9 cellular contexts compared by ENCODE assay signal in the genomic region with DNA sequence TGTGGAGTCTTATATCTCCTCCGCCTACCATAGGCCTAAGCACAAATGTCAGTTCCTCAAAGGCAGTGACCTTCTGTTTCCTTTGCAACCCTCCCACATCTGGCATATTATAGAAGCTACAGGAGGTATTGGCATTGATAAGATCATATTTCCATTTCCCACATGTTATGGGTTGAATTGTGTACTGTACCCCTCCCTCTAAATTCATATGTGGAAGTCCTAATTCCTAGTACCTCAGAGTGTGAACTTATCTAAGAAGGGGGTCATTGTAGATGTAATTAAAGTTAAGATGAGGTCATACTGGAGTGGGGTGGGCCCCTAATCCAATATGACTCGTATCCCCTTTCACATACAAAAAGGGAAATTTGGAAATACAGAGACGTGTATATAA. TPM values are rescaled to one million over a fixed set of nuclear protein-coding genes. Genes with fewer than 3 reads are reported as not detected.
DNase-seq lines count a peak whose midpoint lies in the region; ATAC-seq, FAIRE-seq and TF ChIP-seq lines count a peak whose summit lies in the region.
"Had no signal": no experiment of that assay in that cellular context is flagged by ENCODE, and none has a peak within 500 bp of the region (broad histone marks: within the 10 kb centered on the region; RNA-seq: fewer than 3 reads in every experiment).

No MANE protein-coding gene starts in this region.

- no peak for FAIRE-seq in urothelium cell line (lab: Jason Lieb, UNC)

- H3K36me3 Mint-ChIP-seq in activated CD8-positive, alpha-beta T cell treated with anti-CD3 and anti-CD28 coated beads, Interleukin-2, amount 10 ng/mL, durations not matched to agents 7 days and 5 days (ENCODE audit: low read depth) = peaks cover 7% of the 10 kb centered on the region
- no peaks in the 10 kb centered on the region for H3K36me3 Mint-ChIP-seq in CD14-positive monocyte

- CTCF ChIA-PET in activated CD8-positive, alpha-beta T cell treated with anti-CD3 and anti-CD28 coated beads, Interleukin-2, amount 10 ng/mL, durations not matched to agents 7 days and 5 days (lab: Charles Lee) = interaction anchor here (0.8 to 7.3 kb wide), 5 partner anchors 9 to 23 kb away, joined by 3 to 29 read pairs (median 3); no protein-coding TSS in a partner anchor

- H3K4me1 Mint-ChIP-seq in activated CD8-positive, alpha-beta T cell treated with anti-CD3 and anti-CD28 coated beads, Interleukin-2, amount 10 ng/mL, durations not matched to agents 7 days and 5 days (ENCODE audit: low read depth) = peaks cover 39% of the 10 kb centered on the region
- peaks cover 17% of the 10 kb centered on the region for H3K4me1 Mint-ChIP-seq in CD14-positive monocyte

- intact Hi-C loops in CD14-positive monocyte (cut with micrococcal nuclease) = no loop called here

- ATAC-seq in GM18502 (IDR thresholded peaks at IDR 0.05; ENCODE audit: poor library complexity, unreplicated experiment) (peak; percentile 30), GM21447 (IDR thresholded peaks at IDR 0.05; ENCODE audit: unreplicated experiment) (peak; percentile 27), HG03342 (IDR thresholded peaks at IDR 0.05; ENCODE audit: unreplicated experiment) (peak; percentile 18)
- peak; percentile 24 for ATAC-seq in activated CD8-positive, alpha-beta T cell treated with anti-CD3 and anti-CD28 coated beads, Interleukin-2, amount 10 ng/mL, durations not matched to agents 7 days and 5 days

- H3K9me3 Mint-ChIP-seq in activated CD8-positive, alpha-beta T cell treated with anti-CD3 and anti-CD28 coated beads, Interleukin-2, amount 10 ng/mL, durations not matched to agents 7 days and 5 days (ENCODE audit: insufficient read depth) = peaks cover 5% of the 10 kb centered on the region
- peaks cover 0 to 3% (median 0%) of the 10 kb centered on the region in 7 donors for H3K9me3 Mint-ChIP-seq in CD14-positive monocyte

- TF ChIP-seq CTCF in CD14-positive monocyte (IDR thresholded peaks at IDR 0.05) = no peak

- H3K27me3 Mint-ChIP-seq in activated CD8-positive, alpha-beta T cell treated with anti-CD3 and anti-CD28 coated beads, Interleukin-2, amount 10 ng/mL, durations not matched to agents 7 days and 5 days (ENCODE audit: low read depth) = no peaks in the 10 kb centered on the region
- peaks cover 0 to 1% (median 0%) of the 10 kb centered on the region in 3 donors for H3K27me3 Mint-ChIP-seq in CD14-positive monocyte (ENCODE audit: low read depth in 3 of 3)

- H3K27ac Mint-ChIP-seq in activated CD8-positive, alpha-beta T cell treated with anti-CD3 and anti-CD28 coated beads, Interleukin-2, amount 10 ng/mL, durations not matched to agents 7 days and 5 days = peak overlapping the region; percentile 86
- peak overlapping the region in 3 of 7 donors; percentile 42 to 80 (median 52) for H3K27ac Mint-ChIP-seq in CD14-positive monocyte

- no peak overlapping the region for H3K4me3 Mint-ChIP-seq in activated CD8-positive, alpha-beta T cell treated with anti-CD3 and anti-CD28 coated beads, Interleukin-2, amount 10 ng/mL, durations not matched to agents 7 days and 5 days
- no peak overlapping the region for H3K4me3 Mint-ChIP-seq in CD14-positive monocyte

- no peak for DNase-seq in activated CD8-positive, alpha-beta T cell treated with anti-CD3 and anti-CD28 coated beads, Interleukin-2, amount 10 ng/mL, durations not matched to agents 7 days and 5 days
- DNase-seq in urothelium cell line (ENCODE audit: low spot score) = no peak
- no peak for DNase-seq in CD14-positive monocyte (ENCODE audit: low spot score)
- DNase-seq in RPMI8226 = no peak
- DNase-seq in NCI-H774 (lab: John Stamatoyannopoulos, UW) = no peak
- DNase-seq: glutamatergic neuron had no signal

- POLR2A ChIA-PET in activated CD8-positive, alpha-beta T cell treated with anti-CD3 and anti-CD28 coated beads, Interleukin-2, amount 10 ng/mL, durations not matched to agents 7 days and 5 days (lab: Charles Lee) = interaction anchor here (1.2 kb wide), 1 partner anchor 246 kb away, joined by 3 read pairs; no protein-coding TSS in a partner anchor

RNA-seq across cellular contexts. Expression of gene LAMB4, which starts 6.0 kb away (rescaled TPM):
- not detected for total RNA-seq in activated CD8-positive, alpha-beta T cell treated with anti-CD3 and anti-CD28 coated beads, Interleukin-2, amount 10 ng/mL, durations not matched to agents 7 days and 5 days
- not detected for polyA plus RNA-seq in CD14-positive monocyte
